Comparison of ENCODE assay signal across 11 cellular contexts in genomic region chr3:129238945-129239705, GRCh38. TPM values are rescaled to one million over a fixed set of nuclear protein-coding genes. Genes with fewer than 3 reads are reported as not detected.
DNase-seq lines count a peak whose midpoint lies in the region; ATAC-seq lines count a peak whose summit lies in the region.
"Had no signal": no experiment of that assay in that cellular context is flagged by ENCODE, and none has a peak within 500 bp of the region (broad histone marks: within the 10 kb centered on the region; RNA-seq: fewer than 3 reads in every experiment).

No MANE protein-coding gene starts in this region.

- H3K4me1 ChIP-seq in naive thymus-derived CD4-positive, alpha-beta T cell (ENCODE audit: control insufficient read depth in 2 of 2, insufficient read depth in 2 of 2, low read length in 2 of 2), result peaks cover 0 to 3% of the 10 kb centered on the region in 2 donors
- H3K4me1 ChIP-seq: tibial artery had no signal

- H3K27me3 ChIP-seq in naive thymus-derived CD4-positive, alpha-beta T cell (ENCODE audit: control insufficient read depth in 2 of 2, insufficient read depth in 2 of 2, low read length in 2 of 2), result no peaks in the 10 kb centered on the region
- no peaks in the 10 kb centered on the region for H3K27me3 ChIP-seq in H7 (ENCODE audit: control insufficient read depth, insufficient read depth, low read length)
- H3K27me3 ChIP-seq: tibial artery had no signal

- H3K36me3 Mint-ChIP-seq in central memory CD8-positive, alpha-beta T cell (ENCODE audit: insufficient read depth), result no peaks in the 10 kb centered on the region
- H3K36me3 Mint-ChIP-seq in naive thymus-derived CD4-positive, alpha-beta T cell, result peaks cover 0 to 18% (median 0%) of the 10 kb centered on the region in 5 donors

- peak overlapping the region; percentile 16 for H3K4me3 ChIP-seq in naive thymus-derived CD4-positive, alpha-beta T cell (ENCODE audit: low read length)
- H3K4me3 ChIP-seq in H7 (ENCODE audit: insufficient read depth, low read depth, low read length), result no peak overlapping the region
- H3K4me3 ChIP-seq: tibial artery had no signal

- peak; percentile 35 for DNase-seq in ELR (ENCODE audit: low read depth)
- peak; percentile 50 for DNase-seq in RPMI7951 (ENCODE audit: low read depth)
- DNase-seq in central memory CD8-positive, alpha-beta T cell (ENCODE audit: low spot score in 2 of 2), result no peak
- DNase-seq in naive thymus-derived CD4-positive, alpha-beta T cell, result peak in 1 of 9 donors; percentile 49
- no peak for DNase-seq in A172 (ENCODE audit: low spot score)
- DNase-seq in H7, result no peak
- DNase-seq: activated CD4-positive, CD25-positive, alpha-beta regulatory T cell treated with anti-CD3 and anti-CD28 coated beads, Interleukin-2, amount 50 U/mL, for 72 hours; NCI-H2029 treated with DMSO at 0.1 percent for 48 hours had no signal

- H3K27ac ChIP-seq in naive thymus-derived CD4-positive, alpha-beta T cell (ENCODE audit: low read depth, low read length), result no peak overlapping the region
- H3K27ac ChIP-seq: tibial artery had no signal

- ATAC-seq in central memory CD8-positive, alpha-beta T cell (replicated peaks; ENCODE audit: extremely low read depth, poor library complexity, severe bottlenecking), result peak; percentile 19
- ATAC-seq in naive thymus-derived CD4-positive, alpha-beta T cell, result peak; percentile 82
- ATAC-seq in GM19467 (IDR thresholded peaks at IDR 0.05; ENCODE audit: unreplicated experiment), result no peak
- ATAC-seq in HG02840 (IDR thresholded peaks at IDR 0.05; ENCODE audit: low FRiP score, unreplicated experiment), result no peak

- intact Hi-C loops in naive thymus-derived CD4-positive, alpha-beta T cell (cut with micrococcal nuclease), result loop anchor here in 1 of 2 donors (1.0 kb wide), 1 partner anchor 9 kb away; no protein-coding TSS in a partner anchor

- no peak overlapping the region for H3K27ac Mint-ChIP-seq in central memory CD8-positive, alpha-beta T cell (ENCODE audit: low read depth)
- peak overlapping the region in 4 of 9 donors; percentile 36 to 97 (median 60) for H3K27ac Mint-ChIP-seq in naive thymus-derived CD4-positive, alpha-beta T cell

- H3K36me3 ChIP-seq in naive thymus-derived CD4-positive, alpha-beta T cell (ENCODE audit: control insufficient read depth in 2 of 3, insufficient read depth in 3 of 3, low read length in 3 of 3), result no peaks in the 10 kb centered on the region
- H3K36me3 ChIP-seq in H7 (replicated peaks; ENCODE audit: control insufficient read depth, insufficient read depth, low read length), result no peaks in the 10 kb centered on the region
- H3K36me3 ChIP-seq: tibial artery had no signal

- POLR2A ChIA-PET in naive thymus-derived CD4-positive, alpha-beta T cell (lab: Charles Lee), result interaction anchor here (0.5 kb wide), 1 partner anchor 60 kb away, joined by 5 read pairs; no protein-coding TSS in a partner anchor

- H3K4me3 Mint-ChIP-seq in central memory CD8-positive, alpha-beta T cell, result no peak overlapping the region
- H3K4me3 Mint-ChIP-seq in naive thymus-derived CD4-positive, alpha-beta T cell, result peak overlapping the region in 4 of 10 donors; percentile 44 to 84 (median 52)

- no peaks in the 10 kb centered on the region for H3K9me3 Mint-ChIP-seq in central memory CD8-positive, alpha-beta T cell
- H3K9me3 Mint-ChIP-seq in naive thymus-derived CD4-positive, alpha-beta T cell, result peaks cover 0 to 3% (median 0%) of the 10 kb centered on the region in 11 donors

- CTCF ChIA-PET in naive thymus-derived CD4-positive, alpha-beta T cell (lab: Charles Lee), result interaction anchor here (0.6 to 0.8 kb wide), 2 partner anchors 268 to 1553 kb away, joined by 3 read pairs; no protein-coding TSS in a partner anchor

- H3K4me1 Mint-ChIP-seq in central memory CD8-positive, alpha-beta T cell, result peaks cover 7% of the 10 kb centered on the region
- H3K4me1 Mint-ChIP-seq in naive thymus-derived CD4-positive, alpha-beta T cell, result peaks cover 6 to 61% (median 13%) of the 10 kb centered on the region in 7 donors

- H3K9me3 ChIP-seq in naive thymus-derived CD4-positive, alpha-beta T cell (ENCODE audit: control insufficient read depth in 2 of 3, low read length in 3 of 3), result no peaks in the 10 kb centered on the region
- H3K9me3 ChIP-seq: tibial artery had no signal

- peaks cover 9% of the 10 kb centered on the region for H3K27me3 Mint-ChIP-seq in central memory CD8-positive, alpha-beta T cell
- no peaks in the 10 kb centered on the region for H3K27me3 Mint-ChIP-seq in naive thymus-derived CD4-positive, alpha-beta T cell

RNA-seq across cellular contexts. Expression of gene COPG1, which starts 10.3 kb away (rescaled TPM):
- 139 and 166 TPM in 2 replicates for total RNA-seq in RPMI7951 (2014; rRNA removed; shearing (Covaris generic))
- total RNA-seq in naive thymus-derived CD4-positive, alpha-beta T cell, result 100 to 1,000 TPM in 3 of 5 experiments, 10 to 100 TPM in 2; 83.3 to 177 (median 103) TPM
- 10 to 100 TPM; 57.4 to 99.8 TPM for polyA plus RNA-seq in naive thymus-derived CD4-positive, alpha-beta T cell
- total RNA-seq in A172 (2014; rRNA removed; shearing (Covaris generic)), result 296 and 315 TPM in 2 replicates
- 138 TPM in 2 replicates for total RNA-seq in H7 (2014; rRNA removed; shearing (Covaris generic))

RNA-seq across cellular contexts. Expression of gene HMCES, which starts 39.5 kb away (rescaled TPM):
- total RNA-seq in RPMI7951 (2014; rRNA removed; shearing (Covaris generic)), result 38.2 and 38.3 TPM in 2 replicates
- total RNA-seq in naive thymus-derived CD4-positive, alpha-beta T cell, result 10 to 100 TPM; 45.7 to 56.4 (median 52.5) TPM
- polyA plus RNA-seq in naive thymus-derived CD4-positive, alpha-beta T cell, result 100 to 1,000 TPM in 1 of 2 donors, 10 to 100 TPM in 1; 85.3 to 135 TPM
- 97.1 and 121 TPM in 2 replicates for total RNA-seq in A172 (2014; rRNA removed; shearing (Covaris generic))
- 28.1 and 32.0 TPM in 2 replicates for total RNA-seq in H7 (2014; rRNA removed; shearing (Covaris generic))

RNA-seq across cellular contexts. Expression of gene CNBP, which starts 55.4 kb away (rescaled TPM):
- 394 and 396 TPM in 2 replicates for total RNA-seq in RPMI7951 (2014; rRNA removed; shearing (Covaris generic))
- total RNA-seq in naive thymus-derived CD4-positive, alpha-beta T cell, result 100 to 1,000 TPM; 259 to 366 (median 327) TPM
- 1,000 to 10,000 TPM in 1 of 2 donors, 100 to 1,000 TPM in 1; 935 to 1,159 TPM for polyA plus RNA-seq in naive thymus-derived CD4-positive, alpha-beta T cell
- total RNA-seq in A172 (2014; rRNA removed; shearing (Covaris generic)), result 543 and 605 TPM in 2 replicates
- total RNA-seq in H7 (2014; rRNA removed; shearing (Covaris generic)), result 351 and 430 TPM in 2 replicates

Comparison
In these comparisons a context has a peak if more than half of its experiments do, and no peak if none do; other contexts are left out.
1. DNase-seq: peak in ELR (single experiment) and RPMI7951 (single experiment); none in central memory CD8-positive, alpha-beta T cell (0 of 2), A172 (single experiment) and H7 (single experiment).
2. ATAC-seq: peak in central memory CD8-positive, alpha-beta T cell (single experiment) and naive thymus-derived CD4-positive, alpha-beta T cell (single experiment); none in GM19467 (single experiment) and HG02840 (single experiment).